1 cellular context compared by ENCODE assay signal in genomic region chr4:165440415-165440882, GRCh38.
TF ChIP-seq lines count a peak whose summit lies in the region.

No MANE protein-coding gene starts in this region.

TF ChIP-seq in HEK293, 187 proteins besides CTCF, POLR2A, EP300 and RAD21 (continued from another document):
- TF ChIP-seq, protein P1, sequence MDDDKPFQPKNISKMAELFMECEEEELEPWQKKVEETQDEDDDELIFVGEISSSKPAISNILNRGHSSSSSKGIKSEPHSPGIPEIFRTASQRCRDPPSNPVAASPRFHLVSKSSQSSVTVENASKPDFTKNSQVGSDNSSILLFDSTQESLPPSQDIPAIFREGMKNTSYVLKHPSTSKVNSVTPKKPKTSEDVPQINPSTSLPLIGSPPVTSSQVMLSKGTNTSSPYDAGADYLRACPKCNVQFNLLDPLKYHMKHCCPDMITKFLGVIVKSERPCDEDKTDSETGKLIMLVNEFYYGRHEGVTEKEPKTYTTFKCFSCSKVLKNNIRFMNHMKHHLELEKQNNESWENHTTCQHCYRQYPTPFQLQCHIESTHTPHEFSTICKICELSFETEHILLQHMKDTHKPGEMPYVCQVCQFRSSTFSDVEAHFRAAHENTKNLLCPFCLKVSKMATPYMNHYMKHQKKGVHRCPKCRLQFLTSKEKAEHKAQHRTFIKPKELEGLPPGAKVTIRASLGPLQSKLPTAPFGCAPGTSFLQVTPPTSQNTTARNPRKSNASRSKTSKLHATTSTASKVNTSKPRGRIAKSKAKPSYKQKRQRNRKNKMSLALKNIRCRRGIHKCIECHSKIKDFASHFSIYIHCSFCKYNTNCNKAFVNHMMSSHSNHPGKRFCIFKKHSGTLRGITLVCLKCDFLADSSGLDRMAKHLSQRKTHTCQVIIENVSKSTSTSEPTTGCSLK (tag by site-specific recombination; IDR thresholded peaks at IDR 0.05): no peak
- TF ChIP-seq SP7 (tag by site-specific recombination; IDR thresholded peaks at IDR 0.05) (peak; percentile 87), ZNF24 (tag by site-specific recombination; IDR thresholded peaks at IDR 0.05) (peak; percentile 66; the same call in 1 of the 2 replicates), PRDM10 (tag by site-specific recombination; IDR thresholded peaks at IDR 0.05) (0 out of 2 replicates have a peak, but pooled peaks have one; percentile 29), ZNF843 (tag by site-specific recombination; IDR thresholded peaks at IDR 0.05) (peak; percentile 67), BCL11A (tag by site-specific recombination; IDR thresholded peaks at IDR 0.05; ENCODE audit: low read depth) (peak; percentile 81; the same call in 1 of the 2 replicates), TCF7L2 (IDR thresholded peaks at IDR 0.05; ENCODE audit: borderline replicate concordance, low read depth, low read length) (no peak), ZNF629 (tag by site-specific recombination; IDR thresholded peaks at IDR 0.05) (peak; percentile 85)
- TF ChIP-seq, protein P2, sequence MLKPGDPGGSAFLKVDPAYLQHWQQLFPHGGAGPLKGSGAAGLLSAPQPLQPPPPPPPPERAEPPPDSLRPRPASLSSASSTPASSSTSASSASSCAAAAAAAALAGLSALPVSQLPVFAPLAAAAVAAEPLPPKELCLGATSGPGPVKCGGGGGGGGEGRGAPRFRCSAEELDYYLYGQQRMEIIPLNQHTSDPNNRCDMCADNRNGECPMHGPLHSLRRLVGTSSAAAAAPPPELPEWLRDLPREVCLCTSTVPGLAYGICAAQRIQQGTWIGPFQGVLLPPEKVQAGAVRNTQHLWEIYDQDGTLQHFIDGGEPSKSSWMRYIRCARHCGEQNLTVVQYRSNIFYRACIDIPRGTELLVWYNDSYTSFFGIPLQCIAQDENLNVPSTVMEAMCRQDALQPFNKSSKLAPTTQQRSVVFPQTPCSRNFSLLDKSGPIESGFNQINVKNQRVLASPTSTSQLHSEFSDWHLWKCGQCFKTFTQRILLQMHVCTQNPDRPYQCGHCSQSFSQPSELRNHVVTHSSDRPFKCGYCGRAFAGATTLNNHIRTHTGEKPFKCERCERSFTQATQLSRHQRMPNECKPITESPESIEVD (tag by site-specific recombination; IDR thresholded peaks at IDR 0.05): peak; percentile 85
TF ChIP-seq in HEK293: peak in this region for 44.
